8 cellular contexts compared by ENCODE assay signal in genomic region chr15:40045572-40046217, GRCh38. TPM values are rescaled to one million over a fixed set of nuclear protein-coding genes. Genes with fewer than 3 reads are reported as not detected.
DNase-seq lines count a peak whose midpoint lies in the region; ATAC-seq and TF ChIP-seq lines count a peak whose summit lies in the region.

No MANE protein-coding gene starts in this region.

- H3K9me3 Mint-ChIP-seq in CD4-positive, alpha-beta memory T cell: no peaks in the 10 kb centered on the region
- no peaks in the 10 kb centered on the region for H3K9me3 Mint-ChIP-seq in activated B cell treated with CpG ODN at 0.5 μM for 24 hours

- H3K27me3 Mint-ChIP-seq in CD4-positive, alpha-beta memory T cell: no peaks in the 10 kb centered on the region
- H3K27me3 Mint-ChIP-seq in activated B cell treated with CpG ODN at 0.5 μM for 24 hours: no peaks in the 10 kb centered on the region

- ATAC-seq in HG02678 (IDR thresholded peaks at IDR 0.05; ENCODE audit: unreplicated experiment) (peak; percentile 26), activated B cell treated with CpG ODN at 0.5 μM for 24 hours (ENCODE audit: low read depth) (peak; percentile 12)

- CTCF ChIA-PET in CD4-positive, alpha-beta memory T cell (lab: Charles Lee; ENCODE audit: partially characterized antibody): interaction anchor here (0.8 to 6.4 kb wide), 28 partner anchors 9 to 292 kb away, joined by 3 to 178 read pairs (median 4); partner anchors contain the start of genes BMF, BUB1B and PLCB2
- CTCF ChIA-PET in activated B cell treated with CpG ODN at 0.5 μM for 24 hours (lab: Charles Lee): interaction anchor here (0.7 to 11.2 kb wide), 35 partner anchors 9 to 292 kb away, joined by 3 to 519 read pairs (median 4); partner anchors contain the start of genes BMF, BUB1B and INAFM2

- intact Hi-C loops in CD4-positive, alpha-beta memory T cell (cut with micrococcal nuclease): loop anchor here (1.0 kb wide), 2 partner anchors 172 to 229 kb away; no protein-coding TSS in a partner anchor
- intact Hi-C loops in activated B cell treated with CpG ODN at 0.5 μM for 24 hours (cut with micrococcal nuclease): loop anchor here (1.0 to 10.0 kb wide), 9 partner anchors 24 to 379 kb away; no protein-coding TSS in a partner anchor

- peaks cover 55% of the 10 kb centered on the region for H3K4me1 ChIP-seq in CD4-positive, alpha-beta memory T cell (ENCODE audit: insufficient read depth, low read length)
- H3K4me1 ChIP-seq in muscle layer of duodenum (ENCODE audit: control insufficient read depth in 1 of 2, insufficient read depth in 2 of 2, low read length in 2 of 2): peaks cover 10 to 23% of the 10 kb centered on the region in 2 donors

- no peaks in the 10 kb centered on the region for H3K36me3 ChIP-seq in CD4-positive, alpha-beta memory T cell (ENCODE audit: insufficient read depth, low read length)
- no peaks in the 10 kb centered on the region for H3K36me3 ChIP-seq in muscle layer of duodenum (ENCODE audit: control insufficient read depth in 1 of 2, insufficient read depth in 2 of 2, low read length in 2 of 2)

- H3K4me1 Mint-ChIP-seq in CD4-positive, alpha-beta memory T cell: peaks cover 34 to 60% (median 39%) of the 10 kb centered on the region in 4 donors
- peaks cover 62% of the 10 kb centered on the region for H3K4me1 Mint-ChIP-seq in activated B cell treated with CpG ODN at 0.5 μM for 24 hours

- no peaks in the 10 kb centered on the region for H3K27me3 ChIP-seq in CD4-positive, alpha-beta memory T cell (ENCODE audit: insufficient read depth, low read length)
- no peaks in the 10 kb centered on the region for H3K27me3 ChIP-seq in muscle layer of duodenum (ENCODE audit: low read depth, low read length)

- H3K4me3 ChIP-seq in CD4-positive, alpha-beta memory T cell (ENCODE audit: low read length in 2 of 2): peak overlapping the region in 1 of 2 donors; percentile 1
- peak overlapping the region in 1 of 2 donors; percentile 6 for H3K4me3 ChIP-seq in muscle layer of duodenum (ENCODE audit: low read depth in 1 of 2, low read length in 2 of 2)

- no peaks in the 10 kb centered on the region for H3K9me3 ChIP-seq in CD4-positive, alpha-beta memory T cell (ENCODE audit: control insufficient read depth in 1 of 2, low read length in 2 of 2)
- H3K9me3 ChIP-seq in muscle layer of duodenum (ENCODE audit: control insufficient read depth in 1 of 2, low read length in 2 of 2): no peaks in the 10 kb centered on the region

- DNase-seq in CD4-positive, alpha-beta memory T cell: no peak
- DNase-seq in activated B cell treated with CpG ODN at 0.5 μM for 24 hours (no peak), GM13976 (ENCODE audit: low spot score) (no peak), AG08396 (ENCODE audit: low spot score) (no peak), hippocampal formation (lab: John Stamatoyannopoulos, UW) (no peak), NCI-H524 treated with DMSO at 0.1 percent for 48 hours (lab: John Stamatoyannopoulos, UW) (no peak)

- peak overlapping the region in 6 of 7 donors; percentile 3 to 91 (median 73) for H3K27ac Mint-ChIP-seq in CD4-positive, alpha-beta memory T cell
- peak overlapping the region; percentile 93 for H3K27ac Mint-ChIP-seq in activated B cell treated with CpG ODN at 0.5 μM for 24 hours

- in situ Hi-C loops in GM13976 (cut with MboI; ENCODE audit: low sequenced_read_pairs, unreplicated experiment): loop anchor here (5.0 to 25.0 kb wide), 2 partner anchors 167 to 227 kb away; no protein-coding TSS in a partner anchor

- H3K36me3 Mint-ChIP-seq in CD4-positive, alpha-beta memory T cell: no peaks in the 10 kb centered on the region
- H3K36me3 Mint-ChIP-seq in activated B cell treated with CpG ODN at 0.5 μM for 24 hours (ENCODE audit: low read depth): no peaks in the 10 kb centered on the region

- H3K4me3 Mint-ChIP-seq in CD4-positive, alpha-beta memory T cell: peak overlapping the region in 3 of 8 donors; percentile 39 to 73 (median 49)
- H3K4me3 Mint-ChIP-seq in activated B cell treated with CpG ODN at 0.5 μM for 24 hours: peak overlapping the region; percentile 46

- POLR2A ChIA-PET in CD4-positive, alpha-beta memory T cell (lab: Charles Lee; ENCODE audit: partially characterized antibody): interaction anchor here (0.7 to 1.4 kb wide), 5 partner anchors 9 to 228 kb away, joined by 3 to 7 read pairs (median 5); no protein-coding TSS in a partner anchor
- POLR2A ChIA-PET in activated B cell treated with CpG ODN at 0.5 μM for 24 hours (lab: Charles Lee): interaction anchor here (0.7 to 13.9 kb wide), 15 partner anchors 10 to 263 kb away, joined by 3 to 1329 read pairs (median 7); partner anchors contain the start of genes BMF and PLCB2

- TF ChIP-seq CTCF in activated B cell treated with CpG ODN at 0.5 μM for 24 hours (IDR thresholded peaks at IDR 0.05) (no peak), GM13976 (IDR thresholded peaks at IDR 0.05; ENCODE audit: borderline replicate concordance, control extremely low read depth, extremely low read depth, insufficient read depth, missing control alignments) (no peak)

- H3K27ac ChIP-seq in CD4-positive, alpha-beta memory T cell (ENCODE audit: low read depth, low read length): peak overlapping the region; percentile 24
- peak overlapping the region; percentile 52 for H3K27ac ChIP-seq in muscle layer of duodenum (ENCODE audit: low read length)

RNA-seq across cellular contexts. Expression of gene SRP14, which starts 6.7 kb away (rescaled TPM):
- total RNA-seq in CD4-positive, alpha-beta memory T cell: 100 to 1,000 TPM; 118 to 120 TPM
- 1,000 to 10,000 TPM in 1 of 2 donors, 100 to 1,000 TPM in 1; 773 to 1,035 TPM for polyA plus RNA-seq in CD4-positive, alpha-beta memory T cell
- 183 and 217 TPM in 2 replicates for total RNA-seq in activated B cell treated with CpG ODN at 0.5 μM for 24 hours
